Comparison of ENCODE assay signal across 17 cellular contexts in the genomic region with DNA sequence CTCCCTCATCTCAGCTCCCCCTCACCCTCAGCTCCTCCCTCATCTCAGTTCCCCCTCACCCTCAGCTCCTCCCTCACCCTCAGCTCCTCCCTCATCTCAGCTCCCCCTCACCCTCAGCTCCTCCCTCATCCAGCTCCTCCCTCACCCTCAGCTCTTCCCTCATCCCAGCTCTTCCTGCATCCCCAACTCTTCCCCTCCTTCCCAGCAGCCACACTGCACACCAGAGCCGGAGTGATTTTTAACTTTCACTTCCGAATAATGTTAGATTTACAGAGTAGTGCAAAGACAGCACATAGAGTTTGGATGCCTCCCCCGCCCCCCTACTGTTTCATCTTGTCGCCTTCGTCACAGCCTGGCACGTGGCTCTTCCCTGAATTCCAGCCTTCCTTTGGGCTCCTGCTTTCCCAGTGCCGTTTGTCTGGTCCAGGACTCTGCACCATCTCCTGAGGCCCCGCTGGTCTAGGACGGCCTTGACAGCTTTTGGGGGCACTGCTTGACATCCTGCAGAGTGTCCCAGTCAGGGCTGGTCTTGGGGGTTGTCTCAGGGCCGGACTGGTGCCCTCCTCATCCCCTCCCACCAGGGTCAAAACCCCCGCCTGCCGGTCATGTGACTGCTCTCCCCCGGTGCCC.
"Had no signal": no experiment of that assay in that cellular context is flagged by ENCODE, and none has a peak within 500 bp of the region (broad histone marks: within the 10 kb centered on the region; RNA-seq: fewer than 3 reads in every experiment).

No MANE protein-coding gene starts in this region.

- H3K4me3 ChIP-seq: tibial nerve had no signal

- H3K27ac Mint-ChIP-seq: activated CD4-positive, alpha-beta T cell treated with anti-CD3 and anti-CD28 coated beads, Interleukin-2, amount 10 ng/mL, durations not matched to agents 7 days and 5 days; activated naive CD8-positive, alpha-beta T cell treated with anti-CD3 and anti-CD28 coated beads for 36 hours; activated T-helper 1 cell treated with anti-CD3 and anti-CD28 coated beads, Interleukin-12 subunit alpha, Interleukin-12 subunit beta, Interleukin-2, Interleukin-4 antibody, amounts not matched to agents 30 ng/mL and 10 ng/mL and 1 ng/mL, durations not matched to agents 14 hours and 24 hours and 36 hours; dendritic cell treated with granulocyte-macrophage colony-stimulating factor and Interleukin-4, amounts not matched to agents 40 ng/mL and 50 ng/mL, for 4 days; stimulated activated naive B cell treated with anti-CD40 and anti-IgM and Interleukin-4, amounts not matched to agents 10 μg/mL and 1 μg/mL and 100 μg/mL, for 72 hours had no signal

- ATAC-seq: naive thymus-derived CD8-positive, alpha-beta T cell; stimulated activated naive B cell treated with anti-CD40 and anti-IgM and Interleukin-4, amounts not matched to agents 10 μg/mL and 1 μg/mL and 100 μg/mL, for 72 hours had no signal

- H3K27me3 Mint-ChIP-seq: activated CD4-positive, alpha-beta T cell treated with anti-CD3 and anti-CD28 coated beads, Interleukin-2, amount 10 ng/mL, durations not matched to agents 7 days and 5 days; activated naive CD8-positive, alpha-beta T cell treated with anti-CD3 and anti-CD28 coated beads for 36 hours had no signal

- H3K4me3 Mint-ChIP-seq: activated CD4-positive, alpha-beta T cell treated with anti-CD3 and anti-CD28 coated beads, Interleukin-2, amount 10 ng/mL, durations not matched to agents 7 days and 5 days; activated naive CD8-positive, alpha-beta T cell treated with anti-CD3 and anti-CD28 coated beads for 36 hours; activated T-helper 1 cell treated with anti-CD3 and anti-CD28 coated beads, Interleukin-12 subunit alpha, Interleukin-12 subunit beta, Interleukin-2, Interleukin-4 antibody, amounts not matched to agents 30 ng/mL and 10 ng/mL and 1 ng/mL, durations not matched to agents 14 hours and 24 hours and 36 hours; dendritic cell treated with granulocyte-macrophage colony-stimulating factor and Interleukin-4, amounts not matched to agents 40 ng/mL and 50 ng/mL, for 4 days; naive thymus-derived CD8-positive, alpha-beta T cell; stimulated activated naive B cell treated with anti-CD40 and anti-IgM and Interleukin-4, amounts not matched to agents 10 μg/mL and 1 μg/mL and 100 μg/mL, for 72 hours had no signal

- H3K9me3 Mint-ChIP-seq: activated CD4-positive, alpha-beta T cell treated with anti-CD3 and anti-CD28 coated beads, Interleukin-2, amount 10 ng/mL, durations not matched to agents 7 days and 5 days; activated naive CD8-positive, alpha-beta T cell treated with anti-CD3 and anti-CD28 coated beads for 36 hours; activated T-helper 1 cell treated with anti-CD3 and anti-CD28 coated beads, Interleukin-12 subunit alpha, Interleukin-12 subunit beta, Interleukin-2, Interleukin-4 antibody, amounts not matched to agents 30 ng/mL and 10 ng/mL and 1 ng/mL, durations not matched to agents 14 hours and 24 hours and 36 hours; naive thymus-derived CD8-positive, alpha-beta T cell had no signal

- H3K27ac ChIP-seq: brain microvascular endothelial cell, epithelial cell of prostate, tibial nerve had no signal

- DNase-seq: activated CD4-positive, alpha-beta T cell treated with anti-CD3 and anti-CD28 coated beads, Interleukin-2, amount 10 ng/mL, durations not matched to agents 7 days and 5 days; activated CD4-positive, CD25-positive, alpha-beta regulatory T cell; activated CD8-positive, alpha-beta memory T cell treated with anti-CD3 and anti-CD28 coated beads for 24 hours; activated naive CD8-positive, alpha-beta T cell treated with anti-CD3 and anti-CD28 coated beads for 36 hours; amygdala; brain microvascular endothelial cell; effector memory CD4-positive, alpha-beta T cell; foreskin melanocyte; mammary epithelial cell; stimulated activated CD4-positive, alpha-beta T cell treated with anti-CD3 and anti-CD28 coated beads, Interleukin-2, amount 100 ng/mL, for 48 hours; stimulated activated naive B cell treated with anti-CD40 and anti-IgM and Interleukin-4, amounts not matched to agents 10 μg/mL and 1 μg/mL and 100 μg/mL, for 72 hours; SW 1271 had no signal

- H3K36me3 Mint-ChIP-seq: activated naive CD8-positive, alpha-beta T cell treated with anti-CD3 and anti-CD28 coated beads for 36 hours; naive thymus-derived CD8-positive, alpha-beta T cell; stimulated activated naive B cell treated with anti-CD40 and anti-IgM and Interleukin-4, amounts not matched to agents 10 μg/mL and 1 μg/mL and 100 μg/mL, for 72 hours had no signal

- H3K9me3 ChIP-seq: tibial nerve had no signal

- H3K36me3 ChIP-seq: brain microvascular endothelial cell, tibial nerve had no signal

- H3K4me1 Mint-ChIP-seq: activated naive CD8-positive, alpha-beta T cell treated with anti-CD3 and anti-CD28 coated beads for 36 hours had no signal
